In genomic region chr6:158819213-158819976, GRCh38 we compare ENCODE assay signal across 8 cellular contexts. TPM values are rescaled to one million over a fixed set of nuclear protein-coding genes. Genes with fewer than 3 reads are reported as not detected.
DNase-seq lines count a peak whose midpoint lies in the region; TF ChIP-seq lines count a peak whose summit lies in the region.

Gene EZR, minus strand, starts transcription at chr6:158819368. Its CDS starts 1,275 bp downstream, at chr6:158818093.

- no peak for TF ChIP-seq CTCF in GM20000 (IDR thresholded peaks at IDR 0.05; ENCODE audit: extremely low read depth, missing control alignments)
- no peak for TF ChIP-seq CTCF in fibroblast of pulmonary artery (IDR thresholded peaks at IDR 0.05; ENCODE audit: low read length, missing control alignments)
- TF ChIP-seq CTCF in nephron progenitor cell (IDR thresholded peaks at IDR 0.05) = no peak
- peak in 1 of 7 experiments; percentile 12 for TF ChIP-seq CTCF in stomach (IDR thresholded peaks at IDR 0.05)

- H3K4me3 Mint-ChIP-seq in activated T-helper 1 cell treated with anti-CD3 and anti-CD28 coated beads, Interleukin-12 subunit alpha, Interleukin-12 subunit beta, Interleukin-2, Interleukin-4 antibody, amounts not matched to agents 30 ng/mL and 10 ng/mL and 1 ng/mL, durations not matched to agents 14 hours and 24 hours and 36 hours = peak within 1 kb of the TSS; percentile 79
- H3K4me3 Mint-ChIP-seq in nephron progenitor cell = peak within 1 kb of the TSS; percentile 97

- no peaks in the 10 kb centered on the region for H3K27me3 ChIP-seq in stomach

- WGBS in stomach, 5 donors = 9 to 37% (median 12%) methylated on average over 21 to 67 of the region's 67 CpGs

- H3K27ac Mint-ChIP-seq in activated T-helper 1 cell treated with anti-CD3 and anti-CD28 coated beads, Interleukin-12 subunit alpha, Interleukin-12 subunit beta, Interleukin-2, Interleukin-4 antibody, amounts not matched to agents 30 ng/mL and 10 ng/mL and 1 ng/mL, durations not matched to agents 14 hours and 24 hours and 36 hours = peak within 1 kb of the TSS; percentile 86
- no peak within 1 kb of the TSS for H3K27ac Mint-ChIP-seq in nephron progenitor cell

- H3K27me3 Mint-ChIP-seq in activated T-helper 1 cell treated with anti-CD3 and anti-CD28 coated beads, Interleukin-12 subunit alpha, Interleukin-12 subunit beta, Interleukin-2, Interleukin-4 antibody, amounts not matched to agents 30 ng/mL and 10 ng/mL and 1 ng/mL, durations not matched to agents 14 hours and 24 hours and 36 hours (ENCODE audit: insufficient read depth) = no peaks in the 10 kb centered on the region
- H3K27me3 Mint-ChIP-seq in nephron progenitor cell (ENCODE audit: low read depth, poor library complexity) = peaks cover 26% of the 10 kb centered on the region

- H3K36me3 ChIP-seq in stomach = no peaks in the 10 kb centered on the region

- no peaks in the 10 kb centered on the region for H3K9me3 Mint-ChIP-seq in activated T-helper 1 cell treated with anti-CD3 and anti-CD28 coated beads, Interleukin-12 subunit alpha, Interleukin-12 subunit beta, Interleukin-2, Interleukin-4 antibody, amounts not matched to agents 30 ng/mL and 10 ng/mL and 1 ng/mL, durations not matched to agents 14 hours and 24 hours and 36 hours
- H3K9me3 Mint-ChIP-seq in nephron progenitor cell = peaks cover 6% of the 10 kb centered on the region

- TF ChIP-seq EP300 in stomach (IDR thresholded peaks at IDR 0.05) = no peak

- H3K4me1 Mint-ChIP-seq in activated T-helper 1 cell treated with anti-CD3 and anti-CD28 coated beads, Interleukin-12 subunit alpha, Interleukin-12 subunit beta, Interleukin-2, Interleukin-4 antibody, amounts not matched to agents 30 ng/mL and 10 ng/mL and 1 ng/mL, durations not matched to agents 14 hours and 24 hours and 36 hours (ENCODE audit: low read depth) = peaks cover 55% of the 10 kb centered on the region
- H3K4me1 Mint-ChIP-seq in nephron progenitor cell = peaks cover 37% of the 10 kb centered on the region

- H3K27ac ChIP-seq in stomach = peak within 1 kb of the TSS; percentile 95 to 99 (median 98)

- peaks cover 0 to 39% (median 33%) of the 10 kb centered on the region in 4 donors for H3K4me1 ChIP-seq in stomach

- peak; percentile 71 for DNase-seq in Caki2 (ENCODE audit: low read depth)
- DNase-seq in GM20000 (ENCODE audit: low spot score) = peak; percentile 97
- peak in 71 of 76 experiments; percentile 27 to 83 (median 63) for DNase-seq in HUDEP-2 (lab: John Stamatoyannopoulos, UW; ENCODE audit: unreplicated experiment in 76 of 76)
- DNase-seq in RKO (ENCODE audit: low spot score) = peak; percentile 78
- DNase-seq in activated T-helper 1 cell treated with anti-CD3 and anti-CD28 coated beads, Interleukin-12 subunit alpha, Interleukin-12 subunit beta, Interleukin-2, Interleukin-4 antibody, amounts not matched to agents 30 ng/mL and 10 ng/mL and 1 ng/mL, durations not matched to agents 14 hours and 24 hours and 36 hours (ENCODE audit: low spot score) = peak; percentile 71
- peak; percentile 70 for DNase-seq in fibroblast of pulmonary artery (ENCODE audit: low read depth)
- peak; percentile 77 for DNase-seq in nephron progenitor cell
- DNase-seq in stomach = peak; percentile 86

- H3K36me3 Mint-ChIP-seq in activated T-helper 1 cell treated with anti-CD3 and anti-CD28 coated beads, Interleukin-12 subunit alpha, Interleukin-12 subunit beta, Interleukin-2, Interleukin-4 antibody, amounts not matched to agents 30 ng/mL and 10 ng/mL and 1 ng/mL, durations not matched to agents 14 hours and 24 hours and 36 hours (ENCODE audit: low read depth) = peaks cover 32% of the 10 kb centered on the region
- no peaks in the 10 kb centered on the region for H3K36me3 Mint-ChIP-seq in nephron progenitor cell (ENCODE audit: low read depth)

- H3K4me3 ChIP-seq in fibroblast of pulmonary artery (replicated peaks; ENCODE audit: low read depth, low read length) (peak within 1 kb of the TSS; percentile 67), stomach (peak within 1 kb of the TSS; percentile 71 to 92 (median 84))

- H3K9me3 ChIP-seq in stomach = no peaks in the 10 kb centered on the region

- TF ChIP-seq POLR2A in stomach (IDR thresholded peaks at IDR 0.05) = no peak

- intact Hi-C loops in activated T-helper 1 cell treated with anti-CD3 and anti-CD28 coated beads, Interleukin-12 subunit alpha, Interleukin-12 subunit beta, Interleukin-2, Interleukin-4 antibody, amounts not matched to agents 30 ng/mL and 10 ng/mL and 1 ng/mL, durations not matched to agents 14 hours and 24 hours and 36 hours (cut with micrococcal nuclease) = loop anchor here (1.0 to 5.0 kb wide), 7 partner anchors 26 to 1153 kb away; partner anchors contain the start of genes TCP1 and TMEM181
- intact Hi-C loops in stomach (cut with DNase I; ENCODE audit: low total_unique reads) = no loop called here

- in situ Hi-C loops in Caki2 (cut with HindIII; ENCODE audit: low pct_unique_long_range_greater_than_20kb, low sequenced_read_pairs) = no loop called here

RNA-seq across cellular contexts. Expression of gene EZR, which starts in this region (rescaled TPM):
- 171 and 201 TPM in 2 replicates for total RNA-seq in Caki2 (2014; rRNA removed; shearing (Covaris generic); ENCODE audit: low replicate concordance)
- 205 and 206 TPM in 2 replicates for total RNA-seq in activated T-helper 1 cell treated with anti-CD3 and anti-CD28 coated beads, Interleukin-12 subunit alpha, Interleukin-12 subunit beta, Interleukin-2, Interleukin-4 antibody, amounts not matched to agents 30 ng/mL and 10 ng/mL and 1 ng/mL, durations not matched to agents 14 hours and 24 hours and 36 hours
- 100 to 1,000 TPM in 3 of 5 donors, 10 to 100 TPM in 2; 69.5 to 317 (median 295) TPM for total RNA-seq in stomach
- polyA plus RNA-seq in stomach = 100 to 1,000 TPM; 121 to 231 (median 205) TPM

Comparison
In these comparisons a context has a peak if more than half of its experiments do, and no peak if none do; other contexts are left out.
1. Peak in every context shown above with its lines: DNase-seq, H3K4me3 ChIP-seq and H3K27ac ChIP-seq.